In genomic region chr9:37209431-37210386, GRCh38 we compare ENCODE assay signal across 1 cellular context.
A peak's percentile ranks its signal among the peaks of the same experiment; 100 is the strongest.
TF ChIP-seq lines count a peak whose summit lies in the region.

No MANE protein-coding gene starts in this region.

TF ChIP-seq in GM12878, 131 proteins besides CTCF, POLR2A, EP300 and RAD21 (continued from another document):
- TF ChIP-seq RELB (IDR thresholded peaks at IDR 0.05; ENCODE audit: low read depth) (no peak), RBBP5 (conservative IDR thresholded peaks at IDR 0.05) (no peak), PKNOX1 (IDR thresholded peaks at IDR 0.05) (no peak), IRF3 (IDR thresholded peaks at IDR 0.05) (no peak), SIX5 (IDR thresholded peaks at IDR 0.05; ENCODE audit: low read depth, low read length, severe bottlenecking) (no peak), E2F8 (IDR thresholded peaks at IDR 0.05; ENCODE audit: low read depth, partially characterized antibody) (no peak), ZBTB11 (CRISPR knock-in tag; IDR thresholded peaks at IDR 0.05) (no peak), HDGF (IDR thresholded peaks at IDR 0.05) (0 out of 2 replicates have a peak, but pooled peaks have one; percentile 45), MAX (IDR thresholded peaks at IDR 0.05; ENCODE audit: low read depth, low read length) (no peak), RELA (IDR thresholded peaks at IDR 0.05; ENCODE audit: borderline replicate concordance, partially characterized antibody) (no peak), CREM (IDR thresholded peaks at IDR 0.05; ENCODE audit: low read depth) (no peak), USF1 (IDR thresholded peaks at IDR 0.05; ENCODE audit: borderline replicate concordance, extremely low read length, insufficient read depth, low read depth, low read length) (no peak), CBFB (IDR thresholded peaks at IDR 0.05; ENCODE audit: low read depth) (no peak), POU2F2 (IDR thresholded peaks at IDR 0.05; ENCODE audit: borderline replicate concordance, low read depth, low read length) (no peak), PML (IDR thresholded peaks at IDR 0.05; ENCODE audit: low read length) (no peak), ZNF24 (IDR thresholded peaks at IDR 0.05) (no peak), CUX1 (IDR thresholded peaks at IDR 0.05; ENCODE audit: insufficient replicate concordance, low read depth, low read length) (no peak), RUNX3 (IDR thresholded peaks at IDR 0.05; ENCODE audit: low read length) (0 out of 2 replicates have a peak, but pooled peaks have one; percentile 17), TCF3 (IDR thresholded peaks at IDR 0.05; ENCODE audit: borderline replicate concordance, insufficient read depth, low read depth, low read length) (no peak), SMAD1 (IDR thresholded peaks at IDR 0.05; ENCODE audit: low read depth, partially characterized antibody) (no peak), SPI1 (IDR thresholded peaks at IDR 0.05; ENCODE audit: borderline replicate concordance, insufficient read depth, low read depth, low read length) (no peak), ZNF207 (IDR thresholded peaks at IDR 0.05; ENCODE audit: borderline replicate concordance) (no peak), KLF5 (IDR thresholded peaks at IDR 0.05; ENCODE audit: partially characterized antibody) (no peak)
